27 cellular contexts compared by ENCODE assay signal in the genomic region with DNA sequence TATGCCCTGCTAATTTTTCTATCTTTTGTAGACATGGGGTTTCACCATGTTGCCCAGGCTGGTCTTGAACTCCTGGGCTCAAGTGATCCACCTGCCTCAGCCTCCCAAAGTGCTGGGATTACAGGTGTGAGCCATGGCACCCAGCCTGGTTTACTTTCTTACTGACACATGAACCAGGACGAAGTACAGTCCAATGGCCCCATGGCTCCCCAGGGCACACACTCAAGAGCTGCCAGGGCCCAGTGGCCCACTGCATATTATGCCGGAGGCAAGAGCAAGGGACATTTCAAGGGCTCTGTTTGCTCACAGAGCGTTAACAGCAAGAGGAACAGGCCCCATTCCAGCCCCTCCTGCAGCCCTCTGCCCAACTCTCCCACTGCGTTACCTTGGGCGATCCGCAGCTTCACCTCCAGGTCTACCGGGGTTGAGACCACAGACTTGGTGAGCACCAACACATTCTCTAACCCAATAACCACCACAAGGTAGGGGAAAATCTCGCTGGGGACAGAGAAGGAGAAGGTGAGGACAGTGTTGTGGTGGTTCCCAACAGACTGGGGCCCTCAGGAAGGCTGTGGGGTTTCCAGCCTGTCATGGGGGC. TPM values are rescaled to one million over a fixed set of nuclear protein-coding genes. Genes with fewer than 3 reads are reported as not detected.
DNase-seq lines count a peak whose midpoint lies in the region; ATAC-seq and TF ChIP-seq lines count a peak whose summit lies in the region.
"Had no signal": no experiment of that assay in that cellular context is flagged by ENCODE, and none has a peak within 500 bp of the region (broad histone marks: within the 10 kb centered on the region; RNA-seq: fewer than 3 reads in every experiment).

No MANE protein-coding gene starts in this region.

- no peak for DNase-seq in stimulated activated naive CD8-positive, alpha-beta T cell treated with anti-CD3 and anti-CD28 coated beads, Interleukin-15, Interleukin-2, amounts not matched to agents 100 U/mL and 50 U/mL, for 24 hours
- no peak for DNase-seq in thyroid gland
- no peak for DNase-seq in uterus
- DNase-seq: activated T-cell treated with anti-CD3 and anti-CD28 coated beads, Interleukin-2, amount 50 U/mL, for 48 hours; cerebellar nuclear complex; hippocampal formation; immature natural killer cell; naive B cell; NCI-H1436; NCI-H2107; NCI-H446; retina; SK-N-SH; small intestine; stimulated activated CD8-positive, alpha-beta memory T cell treated with anti-CD3 and anti-CD28 coated beads, Interleukin-4, amount 100 ng/mL, for 48 hours; T-helper 17 cell had no signal

- no peaks in the 10 kb centered on the region for H3K27me3 Mint-ChIP-seq in stimulated activated naive CD8-positive, alpha-beta T cell treated with anti-CD3 and anti-CD28 coated beads, Interleukin-15, Interleukin-2, amounts not matched to agents 100 ng/mL and 50 ng/mL, for 24 hours
- H3K27me3 Mint-ChIP-seq in activated T-helper 17 cell treated with anti-CD3 and anti-CD28 coated beads, Interleukin-2, amount 50 U/mL, for 72 hours, result no peaks in the 10 kb centered on the region
- H3K27me3 Mint-ChIP-seq: naive B cell, T-helper 17 cell, type B pancreatic cell had no signal

- peaks cover 10 to 64% (median 48%) of the 10 kb centered on the region in 4 donors for H3K4me1 ChIP-seq in liver (ENCODE audit: control insufficient read depth in 4 of 4, insufficient read depth in 4 of 4, low read length in 3 of 4)
- H3K4me1 ChIP-seq in thyroid gland, result peaks cover 13% of the 10 kb centered on the region in 2 donors
- no peaks in the 10 kb centered on the region for H3K4me1 ChIP-seq in uterus

- peak overlapping the region in 1 of 2 donors; percentile 52 for H3K27ac ChIP-seq in liver (ENCODE audit: low read depth in 1 of 2, low read length in 2 of 2)
- H3K27ac ChIP-seq in thyroid gland, result no peak overlapping the region
- H3K27ac ChIP-seq in uterus, result no peak overlapping the region
- H3K27ac ChIP-seq: gastroesophageal sphincter, KMS-11, left lung had no signal

- WGBS in liver, result 69% methylated on average over 8 of the region's 8 CpGs
- 93% methylated on average over 6 to 8 of the region's 8 CpGs for WGBS in thyroid gland, 2 donors

- ATAC-seq in stimulated activated naive CD8-positive, alpha-beta T cell treated with anti-CD3 and anti-CD28 coated beads, Interleukin-15, Interleukin-2, amounts not matched to agents 100 U/mL and 50 U/mL, for 24 hours, result no peak
- ATAC-seq in activated T-helper 17 cell treated with anti-CD3 and anti-CD28 coated beads, Interleukin-2, amount 50 U/mL, for 72 hours (replicated peaks), result no peak
- no peak for ATAC-seq in HG03159 (IDR thresholded peaks at IDR 0.05; ENCODE audit: unreplicated experiment)
- ATAC-seq: gastroesophageal sphincter, GM23338, left lung, T-helper 17 cell had no signal

- no peaks in the 10 kb centered on the region for H3K9me3 ChIP-seq in liver (ENCODE audit: control insufficient read depth in 4 of 4, low read length in 3 of 4)
- no peaks in the 10 kb centered on the region for H3K9me3 ChIP-seq in thyroid gland
- H3K9me3 ChIP-seq in uterus, result no peaks in the 10 kb centered on the region
- H3K9me3 ChIP-seq: gastroesophageal sphincter, left lung, SK-N-SH had no signal

- H3K36me3 ChIP-seq in liver (ENCODE audit: control insufficient read depth in 4 of 4, insufficient read depth in 3 of 4, low read depth in 1 of 4, low read length in 3 of 4) (peaks cover 1 to 28% (median 12%) of the 10 kb centered on the region in 4 donors), thyroid gland (peaks cover 17 to 23% of the 10 kb centered on the region in 2 donors), uterus (no peaks in the 10 kb centered on the region)

- TF ChIP-seq POLR2A in thyroid gland (IDR thresholded peaks at IDR 0.05) (no peak), uterus (IDR thresholded peaks at IDR 0.05) (no peak)

- H3K27ac Mint-ChIP-seq in stimulated activated naive CD8-positive, alpha-beta T cell treated with anti-CD3 and anti-CD28 coated beads, Interleukin-15, Interleukin-2, amounts not matched to agents 100 ng/mL and 50 ng/mL, for 24 hours, result peak overlapping the region; percentile 11
- H3K27ac Mint-ChIP-seq in activated T-helper 17 cell treated with anti-CD3 and anti-CD28 coated beads, Interleukin-2, amount 50 U/mL, for 72 hours, result peak overlapping the region; percentile 96
- H3K27ac Mint-ChIP-seq: GM23338 had no signal

- no peak overlapping the region for H3K9ac ChIP-seq in liver (ENCODE audit: low read depth in 1 of 2, low read length in 2 of 2)
- H3K9ac ChIP-seq: KMS-11, SK-N-SH had no signal

- H3K27me3 ChIP-seq in liver (ENCODE audit: control insufficient read depth in 4 of 4, insufficient read depth in 4 of 4, low read length in 3 of 4) (no peaks in the 10 kb centered on the region), thyroid gland (no peaks in the 10 kb centered on the region), uterus (no peaks in the 10 kb centered on the region)
- H3K27me3 ChIP-seq: dorsolateral prefrontal cortex, gastroesophageal sphincter, left lung had no signal

- peaks cover 21% of the 10 kb centered on the region for H3K36me3 Mint-ChIP-seq in stimulated activated naive CD8-positive, alpha-beta T cell treated with anti-CD3 and anti-CD28 coated beads, Interleukin-15, Interleukin-2, amounts not matched to agents 100 ng/mL and 50 ng/mL, for 24 hours (ENCODE audit: low read depth)
- H3K36me3 Mint-ChIP-seq in activated T-helper 17 cell treated with anti-CD3 and anti-CD28 coated beads, Interleukin-2, amount 50 U/mL, for 72 hours (ENCODE audit: low read depth), result peaks cover 24% of the 10 kb centered on the region

- no peak overlapping the region for H3K4me3 ChIP-seq in liver (ENCODE audit: low read depth in 1 of 3, low read length in 3 of 3)
- H3K4me3 ChIP-seq in thyroid gland (replicated peaks in 1 of 3), result no peak overlapping the region
- no peak overlapping the region for H3K4me3 ChIP-seq in uterus
- H3K4me3 ChIP-seq: dorsolateral prefrontal cortex, gastroesophageal sphincter, GM23338, left lung had no signal

- intact Hi-C loops in thyroid gland (cut with DNase I) (loop anchor here (5.0 kb wide), 1 partner anchor 94 kb away; no protein-coding TSS in a partner anchor), uterus (cut with DNase I; ENCODE audit: low total_unique reads) (no loop called here)

- H3K9me3 Mint-ChIP-seq in stimulated activated naive CD8-positive, alpha-beta T cell treated with anti-CD3 and anti-CD28 coated beads, Interleukin-15, Interleukin-2, amounts not matched to agents 100 ng/mL and 50 ng/mL, for 24 hours, result no peaks in the 10 kb centered on the region
- no peaks in the 10 kb centered on the region for H3K9me3 Mint-ChIP-seq in activated T-helper 17 cell treated with anti-CD3 and anti-CD28 coated beads, Interleukin-2, amount 50 U/mL, for 72 hours
- H3K9me3 Mint-ChIP-seq: GM23338, immature natural killer cell, type B pancreatic cell had no signal

- peaks cover 21% of the 10 kb centered on the region for H3K4me1 Mint-ChIP-seq in stimulated activated naive CD8-positive, alpha-beta T cell treated with anti-CD3 and anti-CD28 coated beads, Interleukin-15, Interleukin-2, amounts not matched to agents 100 ng/mL and 50 ng/mL, for 24 hours (ENCODE audit: low read depth)
- H3K4me1 Mint-ChIP-seq in activated T-helper 17 cell treated with anti-CD3 and anti-CD28 coated beads, Interleukin-2, amount 50 U/mL, for 72 hours, result peaks cover 5% of the 10 kb centered on the region

- H3K4me3 Mint-ChIP-seq in stimulated activated naive CD8-positive, alpha-beta T cell treated with anti-CD3 and anti-CD28 coated beads, Interleukin-15, Interleukin-2, amounts not matched to agents 100 ng/mL and 50 ng/mL, for 24 hours, result no peak overlapping the region
- H3K4me3 Mint-ChIP-seq in activated T-helper 17 cell treated with anti-CD3 and anti-CD28 coated beads, Interleukin-2, amount 50 U/mL, for 72 hours, result no peak overlapping the region
- H3K4me3 Mint-ChIP-seq: CD14-positive monocyte, GM23338, immature natural killer cell, naive B cell, T-helper 17 cell, type B pancreatic cell had no signal

- TF ChIP-seq CTCF in liver (IDR thresholded peaks at IDR 0.05; ENCODE audit: low read depth, low read length, missing input control), result no peak
- no peak for TF ChIP-seq CTCF in thyroid gland (IDR thresholded peaks at IDR 0.05)
- no peak for TF ChIP-seq CTCF in uterus (IDR thresholded peaks at IDR 0.05)

- no peak for TF ChIP-seq RAD21 in liver (IDR thresholded peaks at IDR 0.05)

TF ChIP-seq in liver, 16 proteins besides CTCF, POLR2A, EP300 and RAD21 (continues in another document):
- peak; percentile 33 for TF ChIP-seq YY1 (IDR thresholded peaks at IDR 0.05)
- no peak for TF ChIP-seq HNF4G (IDR thresholded peaks at IDR 0.05)
- TF ChIP-seq GABPA (IDR thresholded peaks at IDR 0.05 in 1 of 2, conservative IDR thresholded peaks at IDR 0.05 in 1 of 2), result no peak
- TF ChIP-seq, protein P1, sequence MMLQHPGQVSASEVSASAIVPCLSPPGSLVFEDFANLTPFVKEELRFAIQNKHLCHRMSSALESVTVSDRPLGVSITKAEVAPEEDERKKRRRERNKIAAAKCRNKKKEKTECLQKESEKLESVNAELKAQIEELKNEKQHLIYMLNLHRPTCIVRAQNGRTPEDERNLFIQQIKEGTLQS (IDR thresholded peaks at IDR 0.05), result no peak
- peak; percentile 32 to 67 for TF ChIP-seq RXRA (IDR thresholded peaks at IDR 0.05)
- no peak for TF ChIP-seq FOXA2 (IDR thresholded peaks at IDR 0.05)
- no peak for TF ChIP-seq NR2F2 (IDR thresholded peaks at IDR 0.05)
- no peak for TF ChIP-seq TAF1 (conservative IDR thresholded peaks at IDR 0.05)
- no peak for TF ChIP-seq FOXA1 (IDR thresholded peaks at IDR 0.05)
- TF ChIP-seq SP1 (IDR thresholded peaks at IDR 0.05), result peak; percentile 9
- TF ChIP-seq, protein P2, sequence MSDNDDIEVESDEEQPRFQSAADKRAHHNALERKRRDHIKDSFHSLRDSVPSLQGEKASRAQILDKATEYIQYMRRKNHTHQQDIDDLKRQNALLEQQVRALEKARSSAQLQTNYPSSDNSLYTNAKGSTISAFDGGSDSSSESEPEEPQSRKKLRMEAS (IDR thresholded peaks at IDR 0.05), result no peak

RNA-seq across cellular contexts. Expression of a gene that starts 42.8 kb away (rescaled TPM):
- total RNA-seq in activated T-helper 17 cell treated with anti-CD3 and anti-CD28 coated beads, Interleukin-2, amount 50 U/mL, for 72 hours, result 10 to 100 TPM; 28.7 to 32.0 TPM
- total RNA-seq in liver, result 10 to 100 TPM; 10.6 to 84.4 TPM
- 10 to 100 TPM in 1 of 2 donors, 1 to 10 TPM in 1; 3.8 to 12.4 TPM for polyA plus RNA-seq in liver
- total RNA-seq in thyroid gland, result 10 to 100 TPM; 20.2 to 40.1 (median 32.1) TPM
- 10 to 100 TPM in 2 of 4 donors, 1 to 10 TPM in 2; 5.1 to 51.6 (median 16.2) TPM for total RNA-seq in uterus

RNA-seq across cellular contexts. Expression of a gene that starts 52.1 kb away (rescaled TPM):
- total RNA-seq in activated T-helper 17 cell treated with anti-CD3 and anti-CD28 coated beads, Interleukin-2, amount 50 U/mL, for 72 hours, result 10 to 100 TPM; 44.0 to 73.3 TPM
- total RNA-seq in liver (10 to 100 TPM; 56.2 to 84.8 TPM), thyroid gland (100 to 1,000 TPM in 1 of 4 donors, 10 to 100 TPM in 3; 56.8 to 102 (median 88.8) TPM), uterus (10 to 100 TPM; 28.7 to 93.0 (median 48.3) TPM)
- polyA plus RNA-seq in liver, result 10 to 100 TPM; 25.9 to 62.4 TPM
